Comparison of ENCODE assay signal across 1 cellular context in genomic region chr20:63929473-63929883, GRCh38. TPM values are rescaled to one million over a fixed set of nuclear protein-coding genes. Genes with fewer than 3 reads are reported as not detected.
"Had no signal": no experiment of that assay in that cellular context is flagged by ENCODE, and none has a peak within 500 bp of the region (broad histone marks: within the 10 kb centered on the region; RNA-seq: fewer than 3 reads in every experiment).

No MANE protein-coding gene starts in this region.

RNA-seq across cellular contexts. Expression of gene SAMD10, which starts 50.0 kb away (rescaled TPM):
- total RNA-seq: H4 had no signal
